ENCODE assay signal across 8 cellular contexts in the genomic region with DNA sequence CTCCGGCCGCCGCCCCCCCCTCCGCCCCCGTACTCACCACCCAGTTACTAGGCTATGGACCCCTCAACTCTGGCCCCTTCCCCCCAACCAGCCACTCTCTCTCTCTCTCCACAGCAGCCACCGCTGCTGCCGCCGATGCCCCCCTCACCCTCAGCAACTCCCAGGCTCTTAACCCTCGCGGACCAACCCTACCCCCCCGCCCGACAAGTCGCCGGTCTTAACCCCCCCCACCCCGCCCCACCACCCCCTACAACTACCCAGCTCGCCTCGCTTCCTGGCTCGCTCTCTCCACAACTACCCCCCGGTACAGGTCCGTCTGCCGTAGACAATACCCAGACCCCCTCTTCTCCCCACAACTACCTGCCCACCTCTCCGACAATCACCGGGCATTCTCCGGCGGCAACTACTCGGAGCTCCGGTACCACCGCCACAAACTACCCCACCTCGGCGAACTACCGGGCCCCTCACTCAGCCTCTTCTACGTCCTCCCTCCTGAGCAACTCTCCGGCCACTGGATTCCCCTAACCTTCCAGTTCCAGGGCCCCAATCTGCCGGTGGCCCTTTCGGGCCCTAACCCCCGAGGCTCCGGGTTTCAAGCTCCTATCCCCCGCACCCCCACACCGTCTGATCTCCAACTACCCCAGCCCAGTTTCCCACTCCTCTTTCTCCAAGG. TPM values are rescaled to one million over a fixed set of nuclear protein-coding genes. Genes with fewer than 3 reads are reported as not detected.
A peak's percentile ranks its signal among the peaks of the same experiment; 100 is the strongest.
DNase-seq lines count a peak whose midpoint lies in the region; ATAC-seq, FAIRE-seq and TF ChIP-seq lines count a peak whose summit lies in the region.

No MANE protein-coding gene starts in this region.

- H3K4me2 ChIP-seq in keratinocyte (ENCODE audit: control insufficient read depth, extremely low read depth, insufficient read depth, low read depth, low read length): peak overlapping the region; percentile 12

- peaks cover 0 to 1% (median 0%) of the 10 kb centered on the region in 7 donors for H3K9me3 Mint-ChIP-seq in CD4-positive, CD25-positive, alpha-beta regulatory T cell

- H3K4me1 Mint-ChIP-seq in CD4-positive, CD25-positive, alpha-beta regulatory T cell: peaks cover 20 to 69% (median 43%) of the 10 kb centered on the region in 4 donors

- no peaks in the 10 kb centered on the region for H3K9me1 ChIP-seq in keratinocyte (ENCODE audit: control insufficient read depth, extremely low read depth, insufficient read depth, low read length)

- no peaks in the 10 kb centered on the region for H3K9me3 ChIP-seq in CD4-positive, CD25-positive, alpha-beta regulatory T cell (ENCODE audit: control insufficient read depth in 2 of 2, low read length in 2 of 2)
- no peaks in the 10 kb centered on the region for H3K9me3 ChIP-seq in KOPT-K1 (ENCODE audit: insufficient read depth, low read length, poor library complexity, severe bottlenecking)
- no peaks in the 10 kb centered on the region for H3K9me3 ChIP-seq in keratinocyte (ENCODE audit: control insufficient read depth, low read depth, low read length)

- TF ChIP-seq CTCF in keratinocyte (optimal IDR thresholded peaks at IDR 0.05 in 1 of 3, IDR thresholded peaks at IDR 0.05 in 1 of 3, conservative IDR thresholded peaks at IDR 0.05 in 1 of 3; ENCODE audit: extremely low read depth in 1 of 3, insufficient read depth in 2 of 3, low read length in 3 of 3): no peak

- no peaks in the 10 kb centered on the region for H4K20me1 ChIP-seq in keratinocyte (ENCODE audit: control insufficient read depth, extremely low read depth, insufficient read depth, low read length)

- peaks cover 23% of the 10 kb centered on the region for H3K36me3 Mint-ChIP-seq in CD4-positive, CD25-positive, alpha-beta regulatory T cell

- no peak overlapping the region for H2AFZ ChIP-seq in keratinocyte (ENCODE audit: control insufficient read depth, low read length)

- peaks cover 10% of the 10 kb centered on the region for H3K27me3 Mint-ChIP-seq in CD4-positive, CD25-positive, alpha-beta regulatory T cell

- peaks cover 23% of the 10 kb centered on the region for H3K36me3 ChIP-seq in CD4-positive, CD25-positive, alpha-beta regulatory T cell (ENCODE audit: control insufficient read depth, insufficient read depth, low read length)
- peaks cover 43% of the 10 kb centered on the region for H3K36me3 ChIP-seq in KOPT-K1 (ENCODE audit: insufficient read depth, low read length)
- peaks cover 17 to 31% of the 10 kb centered on the region in 2 experiments for H3K36me3 ChIP-seq in keratinocyte (ENCODE audit: control insufficient read depth in 2 of 2, extremely low read depth in 1 of 2, insufficient read depth in 2 of 2, low read length in 2 of 2)

- H3K9ac ChIP-seq in keratinocyte (ENCODE audit: control insufficient read depth, extremely low read depth, insufficient read depth, low read length): peak overlapping the region; percentile 97

- H3K4me3 ChIP-seq in CD4-positive, CD25-positive, alpha-beta regulatory T cell (ENCODE audit: low read depth, low read length): peak overlapping the region; percentile 77
- H3K4me3 ChIP-seq in keratinocyte (ENCODE audit: control insufficient read depth in 2 of 3, extremely low read depth in 1 of 3, insufficient read depth in 2 of 3, low read depth in 1 of 3, low read length in 3 of 3): peak overlapping the region; percentile 87 to 95 (median 90)

- dilution Hi-C loops in keratinocyte (cut with MboI; ENCODE audit: extremely low pct_ligation_motif_present, low sequenced_read_pairs): no loop called here

- peak overlapping the region; percentile 92 to 97 (median 96) for H3K4me3 Mint-ChIP-seq in CD4-positive, CD25-positive, alpha-beta regulatory T cell

- H3K27ac Mint-ChIP-seq in CD4-positive, CD25-positive, alpha-beta regulatory T cell: peak overlapping the region; percentile 31 to 99 (median 96)

- FAIRE-seq in keratinocyte (lab: Jason Lieb, UNC): no peak

- DNase-seq in CD4-positive, CD25-positive, alpha-beta regulatory T cell: peak in 2 of 3 donors; percentile 35 to 66
- peak; percentile 58 for DNase-seq in astrocyte of the hippocampus (ENCODE audit: low read depth, low spot score)
- no peak for DNase-seq in keratinocyte (ENCODE audit: low read depth, low spot score)
- DNase-seq in stimulated activated naive CD8-positive, alpha-beta T cell treated with anti-CD3 and anti-CD28 coated beads, Interleukin-15, Interleukin-2, amounts not matched to agents 100 U/mL and 50 U/mL, for 24 hours: peak; percentile 44
- DNase-seq in SIG-M5 (lab: John Stamatoyannopoulos, UW): no peak

- no peaks in the 10 kb centered on the region for H3K27me3 ChIP-seq in CD4-positive, CD25-positive, alpha-beta regulatory T cell (ENCODE audit: control insufficient read depth, insufficient read depth, low read length)
- no peaks in the 10 kb centered on the region for H3K27me3 ChIP-seq in keratinocyte (ENCODE audit: control insufficient read depth, extremely low read depth, insufficient read depth, low read length)

- no peak for ATAC-seq in CD4-positive, CD25-positive, alpha-beta regulatory T cell (ENCODE audit: low read depth in 2 of 2)
- ATAC-seq in stimulated activated naive CD8-positive, alpha-beta T cell treated with anti-CD3 and anti-CD28 coated beads, Interleukin-15, Interleukin-2, amounts not matched to agents 100 U/mL and 50 U/mL, for 24 hours: no peak
- no peak for ATAC-seq in HG03196 (IDR thresholded peaks at IDR 0.05; ENCODE audit: unreplicated experiment)
- ATAC-seq in HG02588 (IDR thresholded peaks at IDR 0.05; ENCODE audit: unreplicated experiment): no peak

- peaks cover 44% of the 10 kb centered on the region for H3K79me2 ChIP-seq in keratinocyte (ENCODE audit: control insufficient read depth, insufficient read depth, low read length)

- H3K4me1 ChIP-seq in CD4-positive, CD25-positive, alpha-beta regulatory T cell (ENCODE audit: control insufficient read depth, insufficient read depth, low read length, poor library complexity, severe bottlenecking): peaks cover 52% of the 10 kb centered on the region
- H3K4me1 ChIP-seq in keratinocyte (ENCODE audit: control insufficient read depth, extremely low read depth, insufficient read depth, low read length): peaks cover 41% of the 10 kb centered on the region

- peak overlapping the region; percentile 90 for H3K27ac ChIP-seq in CD4-positive, CD25-positive, alpha-beta regulatory T cell (ENCODE audit: insufficient read depth, low read length, poor library complexity, severe bottlenecking)
- H3K27ac ChIP-seq in KOPT-K1 (ENCODE audit: low read depth, low read length, poor library complexity, severe bottlenecking): peak overlapping the region; percentile 94
- peak overlapping the region; percentile 84 for H3K27ac ChIP-seq in keratinocyte (ENCODE audit: control insufficient read depth, insufficient read depth, low read length)

RNA-seq across cellular contexts. Expression of a gene that starts 0.7 kb away (rescaled TPM):
- total RNA-seq in CD4-positive, CD25-positive, alpha-beta regulatory T cell: 16.0 TPM
- 10 to 100 TPM; 17.0 to 24.8 (median 21.2) TPM for polyA plus RNA-seq in CD4-positive, CD25-positive, alpha-beta regulatory T cell
- 52.8 to 61.6 TPM (median 55.3 TPM) in 3 replicates for polyA plus RNA-seq in keratinocyte
- 43.8 TPM for polyA plus RNA-seq in keratinocyte (2011; ENCODE audit: low read depth)
- 50.2 and 55.4 TPM in 2 replicates for polyA plus RNA-seq in keratinocyte (2011; cell fraction: cytosol; rRNA removed)
- 75.4 and 76.5 TPM in 2 replicates for polyA plus RNA-seq in keratinocyte (2011; cell fraction: nucleus; rRNA removed)
- 45.3 and 50.3 TPM in 2 replicates for polyA plus RNA-seq in keratinocyte (2012; ENCODE audit: low replicate concordance)
- polyA minus RNA-seq in keratinocyte: 41.1 to 77.5 TPM (median 49.7 TPM) in 3 replicates
- polyA minus RNA-seq in keratinocyte (2011; cell fraction: cytosol; rRNA and poly(A)+ RNA removed): 36.1 TPM
- polyA minus RNA-seq in keratinocyte (2011; cell fraction: nucleus; rRNA and poly(A)+ RNA removed): 41.4 and 42.0 TPM in 2 replicates

RNA-seq across cellular contexts. Expression of a gene that starts 3.7 kb away (rescaled TPM):
- total RNA-seq in CD4-positive, CD25-positive, alpha-beta regulatory T cell: 227 TPM
- 1,000 to 10,000 TPM in 2 of 4 donors, 100 to 1,000 TPM in 2; 939 to 1,205 (median 986) TPM for polyA plus RNA-seq in CD4-positive, CD25-positive, alpha-beta regulatory T cell
- 271 to 416 TPM (median 391 TPM) in 3 replicates for polyA plus RNA-seq in keratinocyte
- 120 TPM for polyA plus RNA-seq in keratinocyte (2011; ENCODE audit: low read depth)
- polyA plus RNA-seq in keratinocyte (2011; cell fraction: cytosol; rRNA removed): 578 and 682 TPM in 2 replicates
- 185 and 186 TPM in 2 replicates for polyA plus RNA-seq in keratinocyte (2011; cell fraction: nucleus; rRNA removed)
- 266 and 545 TPM in 2 replicates for polyA plus RNA-seq in keratinocyte (2012; ENCODE audit: low replicate concordance)
- polyA minus RNA-seq in keratinocyte: 235 to 333 TPM (median 240 TPM) in 3 replicates
- 161 TPM for polyA minus RNA-seq in keratinocyte (2011; cell fraction: cytosol; rRNA and poly(A)+ RNA removed)
- polyA minus RNA-seq in keratinocyte (2011; cell fraction: nucleus; rRNA and poly(A)+ RNA removed): 27.8 and 46.5 TPM in 2 replicates

RNA-seq across cellular contexts. Expression of a gene that starts 4.2 kb away (rescaled TPM):
- 35.8 TPM for total RNA-seq in CD4-positive, CD25-positive, alpha-beta regulatory T cell
- polyA plus RNA-seq in CD4-positive, CD25-positive, alpha-beta regulatory T cell: 10 to 100 TPM; 10.5 to 19.4 (median 15.7) TPM
- polyA plus RNA-seq in keratinocyte: 3.7 to 6.3 TPM (median 4.7 TPM) in 3 replicates
- polyA plus RNA-seq in keratinocyte (2011; ENCODE audit: low read depth): 37.4 TPM
- 2.5 and 4.6 TPM in 2 replicates for polyA plus RNA-seq in keratinocyte (2011; cell fraction: cytosol; rRNA removed)
- polyA plus RNA-seq in keratinocyte (2011; cell fraction: nucleus; rRNA removed): 13.5 and 19.5 TPM in 2 replicates
- polyA plus RNA-seq in keratinocyte (2012; ENCODE audit: low replicate concordance): 18.0 and 25.1 TPM in 2 replicates
- 9.5 to 27.7 TPM (median 17.8 TPM) in 3 replicates for polyA minus RNA-seq in keratinocyte
- 8.4 TPM for polyA minus RNA-seq in keratinocyte (2011; cell fraction: cytosol; rRNA and poly(A)+ RNA removed)
- 11.5 and 17.1 TPM in 2 replicates for polyA minus RNA-seq in keratinocyte (2011; cell fraction: nucleus; rRNA and poly(A)+ RNA removed)

RNA-seq across cellular contexts. Expression of a gene that starts 13.0 kb away (rescaled TPM):
- 114 TPM for total RNA-seq in CD4-positive, CD25-positive, alpha-beta regulatory T cell
- polyA plus RNA-seq in CD4-positive, CD25-positive, alpha-beta regulatory T cell: 10 to 100 TPM; 33.0 to 40.7 (median 38.8) TPM
- polyA plus RNA-seq in keratinocyte: 60.8 to 143 TPM (median 66.2 TPM) in 3 replicates
- 84.8 TPM for polyA plus RNA-seq in keratinocyte (2011; ENCODE audit: low read depth)
- polyA plus RNA-seq in keratinocyte (2011; cell fraction: cytosol; rRNA removed): 85.7 and 117 TPM in 2 replicates
- polyA plus RNA-seq in keratinocyte (2011; cell fraction: nucleus; rRNA removed): 62.2 and 64.3 TPM in 2 replicates
- polyA plus RNA-seq in keratinocyte (2012; ENCODE audit: low replicate concordance): 119 and 125 TPM in 2 replicates
- polyA minus RNA-seq in keratinocyte: 94.9 to 338 TPM (median 103 TPM) in 3 replicates
- 100 TPM for polyA minus RNA-seq in keratinocyte (2011; cell fraction: cytosol; rRNA and poly(A)+ RNA removed)
- polyA minus RNA-seq in keratinocyte (2011; cell fraction: nucleus; rRNA and poly(A)+ RNA removed): 32.5 and 36.8 TPM in 2 replicates

RNA-seq across cellular contexts. Expression of a gene that starts 13.5 kb away (rescaled TPM):
- 31.6 TPM for total RNA-seq in CD4-positive, CD25-positive, alpha-beta regulatory T cell
- polyA plus RNA-seq in CD4-positive, CD25-positive, alpha-beta regulatory T cell: 10 to 100 TPM; 54.5 to 74.0 (median 59.0) TPM
- 19.4 to 24.9 TPM (median 21.4 TPM) in 3 replicates for polyA plus RNA-seq in keratinocyte
- 5.4 TPM for polyA plus RNA-seq in keratinocyte (2011; ENCODE audit: low read depth)
- 20.5 and 25.5 TPM in 2 replicates for polyA plus RNA-seq in keratinocyte (2011; cell fraction: cytosol; rRNA removed)
- 29.5 and 32.1 TPM in 2 replicates for polyA plus RNA-seq in keratinocyte (2011; cell fraction: nucleus; rRNA removed)
- 22.6 and 25.7 TPM in 2 replicates for polyA plus RNA-seq in keratinocyte (2012; ENCODE audit: low replicate concordance)
- 21.8 to 22.3 TPM (median 22.1 TPM) in 3 replicates for polyA minus RNA-seq in keratinocyte
- 20.0 TPM for polyA minus RNA-seq in keratinocyte (2011; cell fraction: cytosol; rRNA and poly(A)+ RNA removed)
- polyA minus RNA-seq in keratinocyte (2011; cell fraction: nucleus; rRNA and poly(A)+ RNA removed): 8.9 and 10.1 TPM in 2 replicates

Comparison
In these comparisons a context has a peak if more than half of its experiments do, and no peak if none do; other contexts are left out.
1. DNase-seq: peak in CD4-positive, CD25-positive, alpha-beta regulatory T cell (2 of 3), astrocyte of the hippocampus (single experiment) and stimulated activated naive CD8-positive, alpha-beta T cell treated with anti-CD3 and anti-CD28 coated beads, Interleukin-15, Interleukin-2, amounts not matched to agents 100 U/mL and 50 U/mL, for 24 hours (single experiment); none in keratinocyte (single experiment) and SIG-M5 (single experiment).
2. Peak in every context shown above with its lines, with median percentiles within 50 percentile points of each other: H3K27ac ChIP-seq.